9 cellular contexts compared by ENCODE assay signal in the genomic region with DNA sequence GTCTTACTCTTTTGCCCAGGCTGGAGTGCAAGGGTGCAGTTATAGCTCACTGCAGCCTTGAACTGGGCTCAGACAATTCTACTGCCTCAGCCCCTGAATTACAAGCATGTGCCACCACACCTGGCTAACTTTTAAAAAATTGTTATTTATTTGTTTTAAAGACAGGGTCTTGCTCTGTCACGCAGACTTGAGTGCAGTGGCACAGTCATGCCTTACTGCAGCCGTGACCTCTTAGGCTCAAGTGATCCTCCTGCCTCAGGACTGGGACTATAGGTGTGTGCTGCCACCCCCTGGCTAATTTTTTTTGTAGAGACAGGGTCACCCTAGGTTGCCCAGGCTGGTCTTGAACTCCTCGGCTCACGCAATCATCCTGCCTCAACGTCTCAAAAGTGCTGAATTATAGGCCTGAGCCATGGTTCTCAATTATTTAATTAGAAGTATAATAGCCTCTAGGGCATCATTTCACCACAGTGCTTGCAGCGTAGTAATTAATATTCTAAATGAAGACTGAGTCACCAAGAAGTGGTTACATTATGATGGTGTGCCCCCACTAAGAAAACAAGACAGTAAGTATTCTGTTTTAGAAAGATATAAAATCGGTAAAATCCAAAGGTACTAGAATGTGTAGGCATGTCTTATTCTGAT.
A peak's percentile ranks its signal among the peaks of the same experiment; 100 is the strongest.
DNase-seq lines count a peak whose midpoint lies in the region; ATAC-seq and TF ChIP-seq lines count a peak whose summit lies in the region.
"Had no signal": no experiment of that assay in that cellular context is flagged by ENCODE, and none has a peak within 500 bp of the region (broad histone marks: within the 10 kb centered on the region; RNA-seq: fewer than 3 reads in every experiment).

No MANE protein-coding gene starts in this region.

- POLR2A ChIA-PET in HCT116 (lab: Charles Lee): no interaction called here

- no peak overlapping the region for H3K4me3 ChIP-seq in HCT116 (replicated peaks in 1 of 2; ENCODE audit: low read depth in 1 of 2, low read length in 2 of 2)
- H3K4me3 ChIP-seq: BLaER1 treated with 17β-estradiol and CSF1 and Interleukin-3, amounts not matched to agents 10 nM and 100 nM had no signal

- BruUV-seq in HCT116 (replicated peaks; lab: Mats Ljungman, UMichigan): no TSS peak

- no peaks in the 10 kb centered on the region for H3K9me3 Mint-ChIP-seq in activated T-cell treated with anti-CD3 and anti-CD28 coated beads, Interleukin-2, amount 50 U/mL, for 4 hours

- CTCF ChIA-PET in HCT116 (lab: Charles Lee): interaction anchor here (0.6 to 3.0 kb wide), 3 partner anchors 142 to 144 kb away, joined by 4 to 8 read pairs (median 7); no protein-coding TSS in a partner anchor

- no peaks in the 10 kb centered on the region for H3K27me3 ChIP-seq in HCT116 (ENCODE audit: insufficient read depth, low read length)
- H3K27me3 ChIP-seq: BLaER1 treated with 17β-estradiol and CSF1 and Interleukin-3, amounts not matched to agents 10 nM and 100 nM had no signal

- no peaks in the 10 kb centered on the region for H3K9me2 ChIP-seq in HCT116 (ENCODE audit: insufficient read depth)

- intact Hi-C loops in HCT116 (cut with micrococcal nuclease): loop anchor here (1.0 to 5.0 kb wide), 2 partner anchors 142 to 371 kb away; no protein-coding TSS in a partner anchor
- intact Hi-C loops in left cardiac atrium (cut with DNase I): loop anchor here (2.0 to 5.0 kb wide), 2 partner anchors 141 to 142 kb away; no protein-coding TSS in a partner anchor

- RAD21 ChIA-PET in HCT116 (lab: Charles Lee; ENCODE audit: low non-redundant PET in 1 of 2, low total read pairs in 2 of 2, uncharacterized antibody in 2 of 2, unreplicated experiment in 2 of 2): interaction anchor here in 1 of 2 experiments (0.9 kb wide), 1 partner anchor 142 kb away, joined by 4 read pairs; no protein-coding TSS in a partner anchor

- DNase-seq in NCI-H2107 treated with DMSO at 0.1 percent for 48 hours (lab: John Stamatoyannopoulos, UW; ENCODE audit: unreplicated experiment): peak; percentile 23
- no peak for DNase-seq in NCI-H2107 (lab: John Stamatoyannopoulos, UW)
- DNase-seq in HCT116 (ENCODE audit: low read depth, low spot score): peak; percentile 6
- peak; percentile 9 for DNase-seq in NCI-H774 (lab: John Stamatoyannopoulos, UW)
- peak; percentile 17 for DNase-seq in activated T-cell treated with anti-CD3 and anti-CD28 coated beads, Interleukin-2, amount 50 U/mL, for 4 hours
- peak; percentile 22 for DNase-seq in left cardiac atrium
- peak; percentile 9 to 11 for DNase-seq in stimulated activated CD4-positive, alpha-beta T cell treated with anti-CD3 and anti-CD28 coated beads, Interleukin-1b, Interleukin-23, amount 100 ng/mL, for 1 hour (ENCODE audit: low read depth in 2 of 2)
- DNase-seq in cortex of kidney (lab: John Stamatoyannopoulos, UW): no peak

- H3K36me3 Mint-ChIP-seq in activated T-cell treated with anti-CD3 and anti-CD28 coated beads, Interleukin-2, amount 50 U/mL, for 4 hours (ENCODE audit: insufficient read depth): no peaks in the 10 kb centered on the region

- peaks cover 5% of the 10 kb centered on the region; the same call in 1 of the 2 replicates for H4K20me1 ChIP-seq in HCT116 (ENCODE audit: insufficient read depth)

- H3K36me3 ChIP-seq in HCT116 (ENCODE audit: control insufficient read depth in 1 of 2, insufficient read depth in 2 of 2, low read length in 2 of 2): no peaks in the 10 kb centered on the region

- H2AFZ ChIP-seq in HCT116 (ENCODE audit: low read depth, low read length, poor library complexity, severe bottlenecking): no peak overlapping the region

- peaks cover 83% of the 10 kb centered on the region for H3K4me1 Mint-ChIP-seq in activated T-cell treated with anti-CD3 and anti-CD28 coated beads, Interleukin-2, amount 50 U/mL, for 4 hours (ENCODE audit: low read depth)

- no peak overlapping the region for H3K9ac ChIP-seq in HCT116 (ENCODE audit: low read length)
- H3K9ac ChIP-seq: BLaER1 treated with 17β-estradiol and CSF1 and Interleukin-3, amounts not matched to agents 10 nM and 100 nM had no signal

- H3K4me2 ChIP-seq in HCT116 (ENCODE audit: low read length): no peak overlapping the region
- H3K4me2 ChIP-seq: BLaER1 treated with 17β-estradiol and CSF1 and Interleukin-3, amounts not matched to agents 10 nM and 100 nM had no signal

- peak; percentile 76 for TF ChIP-seq RAD21 in HCT116 (IDR thresholded peaks at IDR 0.05; ENCODE audit: low read depth)

- TF ChIP-seq POLR2A in HCT116 (IDR thresholded peaks at IDR 0.05; ENCODE audit: borderline replicate concordance, extremely low read depth, insufficient read depth, insufficient read length): no peak

- peak; percentile 32 to 53 (median 51); a peak in 5 of 6 replicates for TF ChIP-seq CTCF in HCT116 (IDR thresholded peaks at IDR 0.05 in 2 of 3, conservative IDR thresholded peaks at IDR 0.05 in 1 of 3; ENCODE audit: borderline replicate concordance in 1 of 3, insufficient read depth in 1 of 3, low read depth in 2 of 3, low read length in 2 of 3)

- H3K27me3 Mint-ChIP-seq in activated T-cell treated with anti-CD3 and anti-CD28 coated beads, Interleukin-2, amount 50 U/mL, for 4 hours (ENCODE audit: low read depth): no peaks in the 10 kb centered on the region

- no peaks in the 10 kb centered on the region for H3K4me1 ChIP-seq in HCT116 (ENCODE audit: control insufficient read depth in 1 of 2, insufficient read depth in 2 of 2, low read length in 2 of 2)

- H3K79me2 ChIP-seq in HCT116 (ENCODE audit: insufficient read depth, low read length): peaks cover 57% of the 10 kb centered on the region

- H3K9me3 ChIP-seq in HCT116 (ENCODE audit: control insufficient read depth in 1 of 2, insufficient read depth in 1 of 2, low read depth in 1 of 2, low read length in 2 of 2): no peaks in the 10 kb centered on the region
- H3K9me3 ChIP-seq: BLaER1 treated with 17β-estradiol and CSF1 and Interleukin-3, amounts not matched to agents 10 nM and 100 nM had no signal

- H3K4me3 Mint-ChIP-seq in activated T-cell treated with anti-CD3 and anti-CD28 coated beads, Interleukin-2, amount 50 U/mL, for 4 hours: no peak overlapping the region

- ATAC-seq in HCT116 (peak; percentile 93), left cardiac atrium (peak; percentile 84)
- peak; percentile 82 to 87 for ATAC-seq in activated T-cell treated with anti-CD3 and anti-CD28 coated beads, Interleukin-2, amount 50 U/mL, for 4 hours

- H3K27ac ChIP-seq in HCT116 (ENCODE audit: low read depth, low read length): no peak overlapping the region
- H3K27ac ChIP-seq: BLaER1 treated with 17β-estradiol and CSF1 and Interleukin-3, amounts not matched to agents 10 nM and 100 nM had no signal

TF ChIP-seq in HCT116, 20 proteins besides CTCF, POLR2A, EP300 and RAD21:
- TF ChIP-seq ELF1 (IDR thresholded peaks at IDR 0.05; ENCODE audit: borderline replicate concordance, low read depth) (no peak), JUND (IDR thresholded peaks at IDR 0.05) (no peak), CBX3 (IDR thresholded peaks at IDR 0.05; ENCODE audit: low read depth) (no peak), EZH2 (IDR thresholded peaks at IDR 0.05) (no peak), EZH2phosphoT487 (IDR thresholded peaks at IDR 0.05; ENCODE audit: borderline replicate concordance) (no peak), SP1 (IDR thresholded peaks at IDR 0.05; ENCODE audit: low read depth) (no peak)
- TF ChIP-seq, protein P1, sequence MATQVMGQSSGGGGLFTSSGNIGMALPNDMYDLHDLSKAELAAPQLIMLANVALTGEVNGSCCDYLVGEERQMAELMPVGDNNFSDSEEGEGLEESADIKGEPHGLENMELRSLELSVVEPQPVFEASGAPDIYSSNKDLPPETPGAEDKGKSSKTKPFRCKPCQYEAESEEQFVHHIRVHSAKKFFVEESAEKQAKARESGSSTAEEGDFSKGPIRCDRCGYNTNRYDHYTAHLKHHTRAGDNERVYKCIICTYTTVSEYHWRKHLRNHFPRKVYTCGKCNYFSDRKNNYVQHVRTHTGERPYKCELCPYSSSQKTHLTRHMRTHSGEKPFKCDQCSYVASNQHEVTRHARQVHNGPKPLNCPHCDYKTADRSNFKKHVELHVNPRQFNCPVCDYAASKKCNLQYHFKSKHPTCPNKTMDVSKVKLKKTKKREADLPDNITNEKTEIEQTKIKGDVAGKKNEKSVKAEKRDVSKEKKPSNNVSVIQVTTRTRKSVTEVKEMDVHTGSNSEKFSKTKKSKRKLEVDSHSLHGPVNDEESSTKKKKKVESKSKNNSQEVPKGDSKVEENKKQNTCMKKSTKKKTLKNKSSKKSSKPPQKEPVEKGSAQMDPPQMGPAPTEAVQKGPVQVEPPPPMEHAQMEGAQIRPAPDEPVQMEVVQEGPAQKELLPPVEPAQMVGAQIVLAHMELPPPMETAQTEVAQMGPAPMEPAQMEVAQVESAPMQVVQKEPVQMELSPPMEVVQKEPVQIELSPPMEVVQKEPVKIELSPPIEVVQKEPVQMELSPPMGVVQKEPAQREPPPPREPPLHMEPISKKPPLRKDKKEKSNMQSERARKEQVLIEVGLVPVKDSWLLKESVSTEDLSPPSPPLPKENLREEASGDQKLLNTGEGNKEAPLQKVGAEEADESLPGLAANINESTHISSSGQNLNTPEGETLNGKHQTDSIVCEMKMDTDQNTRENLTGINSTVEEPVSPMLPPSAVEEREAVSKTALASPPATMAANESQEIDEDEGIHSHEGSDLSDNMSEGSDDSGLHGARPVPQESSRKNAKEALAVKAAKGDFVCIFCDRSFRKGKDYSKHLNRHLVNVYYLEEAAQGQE (IDR thresholded peaks at IDR 0.05; ENCODE audit: low read depth): no peak

Comparison
In these comparisons a context has a peak if more than half of its experiments do, and no peak if none do; other contexts are left out.
1. DNase-seq: peak in NCI-H2107 treated with DMSO at 0.1 percent for 48 hours (single experiment), HCT116 (single experiment), NCI-H774 (single experiment), activated T-cell treated with anti-CD3 and anti-CD28 coated beads, Interleukin-2, amount 50 U/mL, for 4 hours (single experiment), left cardiac atrium (single experiment) and stimulated activated CD4-positive, alpha-beta T cell treated with anti-CD3 and anti-CD28 coated beads, Interleukin-1b, Interleukin-23, amount 100 ng/mL, for 1 hour (2 of 2); none in NCI-H2107 (single experiment) and cortex of kidney (single experiment).
2. Peak in every context shown above with its lines, with median percentiles within 50 percentile points of each other: ATAC-seq.